25 cellular contexts compared by ENCODE assay signal in the genomic region with DNA sequence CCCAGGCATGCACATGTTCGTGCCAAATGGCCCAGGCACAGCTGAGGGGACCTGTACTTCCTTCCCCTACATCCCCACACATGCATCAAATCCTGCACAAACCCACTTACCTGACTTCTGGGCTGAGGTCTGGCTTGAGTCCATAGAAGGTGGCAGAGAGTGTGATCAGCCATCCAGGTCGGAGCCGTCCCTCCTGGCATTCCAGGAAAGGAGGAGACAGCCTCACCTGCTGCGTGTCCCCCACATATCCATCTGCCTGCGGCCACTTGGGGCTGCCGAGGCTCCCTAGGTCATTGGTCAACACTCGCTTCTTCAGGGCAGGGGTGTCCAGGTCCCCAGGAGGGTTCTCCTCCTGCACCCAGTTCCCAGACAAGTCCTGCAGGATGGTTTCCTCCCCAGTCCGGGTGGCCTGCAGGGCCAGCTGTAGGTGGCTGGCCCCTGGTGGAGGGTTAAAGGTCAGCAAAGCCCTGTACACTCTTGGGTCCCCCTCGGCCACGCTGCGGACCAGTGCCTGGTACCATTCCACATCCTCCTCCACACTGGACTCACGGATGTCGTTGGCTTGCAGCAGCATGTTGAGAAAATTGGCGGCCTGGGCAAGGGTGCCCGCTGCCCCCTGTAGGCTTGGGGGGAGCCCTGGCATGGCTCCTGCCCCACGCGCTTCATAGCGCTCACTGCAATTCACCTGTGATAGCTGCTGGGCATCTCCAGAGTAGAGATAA. TPM values are rescaled to one million over a fixed set of nuclear protein-coding genes. Genes with fewer than 3 reads are reported as not detected.
"Had no signal": no experiment of that assay in that cellular context is flagged by ENCODE, and none has a peak within 500 bp of the region (broad histone marks: within the 10 kb centered on the region; RNA-seq: fewer than 3 reads in every experiment).

No MANE protein-coding gene starts in this region.

- H3K4me1 Mint-ChIP-seq: activated B cell treated with CpG ODN at 0.5 μM for 24 hours; activated CD4-positive, alpha-beta T cell treated with anti-CD3 and anti-CD28 coated beads, Interleukin-2, amount 10 ng/mL, durations not matched to agents 24 days and 14 days; activated CD8-positive, alpha-beta memory T cell treated with anti-CD3 and anti-CD28 coated beads, Interleukin-2, amount 10 ng/mL, durations not matched to agents 7 days and 5 days; central memory CD8-positive, alpha-beta T cell had no signal

- H3K36me3 Mint-ChIP-seq: activated CD8-positive, alpha-beta memory T cell treated with anti-CD3 and anti-CD28 coated beads, Interleukin-2, amount 10 ng/mL, durations not matched to agents 7 days and 5 days; activated naive CD8-positive, alpha-beta T cell; brain had no signal

- ATAC-seq: activated CD8-positive, alpha-beta memory T cell treated with anti-CD3 and anti-CD28 coated beads, Interleukin-2, amount 10 ng/mL, durations not matched to agents 7 days and 5 days; Panc1; Right ventricle myocardium inferior had no signal

- H3K9me3 Mint-ChIP-seq: activated B cell treated with CpG ODN at 0.5 μM for 24 hours; activated CD4-positive, alpha-beta T cell treated with anti-CD3 and anti-CD28 coated beads, Interleukin-2, amount 10 ng/mL, durations not matched to agents 24 days and 14 days; activated naive CD4-positive, alpha-beta T cell treated with anti-CD3 and anti-CD28 coated beads for 36 hours; activated T-cell treated with anti-CD3 and anti-CD28 coated beads, Interleukin-2, amount 50 U/mL, for 24 hours; activated T-helper 1 cell treated with anti-CD3 and anti-CD28 coated beads, Interleukin-12 subunit alpha, Interleukin-12 subunit beta, Interleukin-2, Interleukin-4 antibody, amounts not matched to agents 30 ng/mL and 10 ng/mL and 1 ng/mL, durations not matched to agents 14 hours and 24 hours and 36 hours; brain; central memory CD8-positive, alpha-beta T cell; T-helper 1 cell treated with Interleukin-12 subunit alpha and Interleukin-12 subunit beta and Interleukin-4 antibody, amounts not matched to agents 30 μg/mL and 1 μg/mL, for 36 hours had no signal

- H3K9me3 ChIP-seq: SJCRH30 had no signal

- H3K27ac ChIP-seq: KMS-11, SJCRH30 had no signal

- H3K36me3 ChIP-seq: SJCRH30 had no signal

- H3K4me1 ChIP-seq: SJCRH30 had no signal

- H3K27ac Mint-ChIP-seq: activated B cell treated with CpG ODN at 0.5 μM for 24 hours; activated CD4-positive, alpha-beta T cell treated with anti-CD3 and anti-CD28 coated beads, Interleukin-2, amount 10 ng/mL, durations not matched to agents 24 days and 14 days; activated CD8-positive, alpha-beta memory T cell treated with anti-CD3 and anti-CD28 coated beads, Interleukin-2, amount 10 ng/mL, durations not matched to agents 7 days and 5 days; activated naive CD4-positive, alpha-beta T cell treated with anti-CD3 and anti-CD28 coated beads for 36 hours; activated naive CD8-positive, alpha-beta T cell; activated T-cell treated with anti-CD3 and anti-CD28 coated beads, Interleukin-2, amount 50 U/mL, for 24 hours; T-helper 1 cell treated with Interleukin-12 subunit alpha and Interleukin-12 subunit beta and Interleukin-4 antibody, amounts not matched to agents 30 μg/mL and 1 μg/mL, for 36 hours had no signal

- DNase-seq: activated B cell treated with CpG ODN at 0.5 μM for 24 hours; activated CD4-positive, alpha-beta T cell treated with anti-CD3 and anti-CD28 coated beads for 1 hour; activated CD4-positive, alpha-beta T cell treated with anti-CD3 and anti-CD28 coated beads, Interleukin-2, amount 10 ng/mL, durations not matched to agents 24 days and 14 days; activated CD4-positive, alpha-beta T cell treated with anti-CD3 and anti-CD28 coated beads, Interleukin-2, amount 50 U/mL, for 48 hours; activated CD8-positive, alpha-beta memory T cell treated with anti-CD3 and anti-CD28 coated beads, Interleukin-2, amount 10 ng/mL, durations not matched to agents 7 days and 5 days; activated gamma-delta T cell; activated naive CD4-positive, alpha-beta T cell treated with anti-CD3 and anti-CD28 coated beads for 36 hours; activated T-cell treated with anti-CD3 and anti-CD28 coated beads, Interleukin-2, amount 50 U/mL, for 24 hours; NCI-H1930; NCI-H226; NCI-H526; NCI-H82; OCI-M1; RPMI8226; SJCRH30; T-helper 9 cell had no signal

- H3K27me3 ChIP-seq: SJCRH30 had no signal

- H3K4me3 ChIP-seq: SJCRH30 had no signal

- FAIRE-seq: astrocyte had no signal

- H3K27me3 Mint-ChIP-seq: activated T-cell treated with anti-CD3 and anti-CD28 coated beads, Interleukin-2, amount 50 U/mL, for 24 hours had no signal

- H3K4me2 ChIP-seq: KMS-11 had no signal

- H3K9ac ChIP-seq: KMS-11 had no signal

- H3K4me3 Mint-ChIP-seq: activated B cell treated with CpG ODN at 0.5 μM for 24 hours; activated CD4-positive, alpha-beta T cell treated with anti-CD3 and anti-CD28 coated beads, Interleukin-2, amount 10 ng/mL, durations not matched to agents 24 days and 14 days; activated CD8-positive, alpha-beta memory T cell treated with anti-CD3 and anti-CD28 coated beads, Interleukin-2, amount 10 ng/mL, durations not matched to agents 7 days and 5 days; activated naive CD4-positive, alpha-beta T cell treated with anti-CD3 and anti-CD28 coated beads for 36 hours; activated naive CD8-positive, alpha-beta T cell; activated T-cell treated with anti-CD3 and anti-CD28 coated beads, Interleukin-2, amount 50 U/mL, for 24 hours; activated T-helper 1 cell treated with anti-CD3 and anti-CD28 coated beads, Interleukin-12 subunit alpha, Interleukin-12 subunit beta, Interleukin-2, Interleukin-4 antibody, amounts not matched to agents 30 ng/mL and 10 ng/mL and 1 ng/mL, durations not matched to agents 14 hours and 24 hours and 36 hours; brain; central memory CD8-positive, alpha-beta T cell; T-helper 1 cell treated with Interleukin-12 subunit alpha and Interleukin-12 subunit beta and Interleukin-4 antibody, amounts not matched to agents 30 μg/mL and 1 μg/mL, for 36 hours had no signal

RNA-seq across cellular contexts. Expression of a gene that starts 0.7 kb away (rescaled TPM):
- total RNA-seq: activated CD4-positive, alpha-beta T cell treated with anti-CD3 and anti-CD28 coated beads, Interleukin-2, amount 10 ng/mL, durations not matched to agents 24 days and 14 days; Right ventricle myocardium inferior; SJCRH30 had no signal
